ENCODE assay signal across 13 cellular contexts in the genomic region with DNA sequence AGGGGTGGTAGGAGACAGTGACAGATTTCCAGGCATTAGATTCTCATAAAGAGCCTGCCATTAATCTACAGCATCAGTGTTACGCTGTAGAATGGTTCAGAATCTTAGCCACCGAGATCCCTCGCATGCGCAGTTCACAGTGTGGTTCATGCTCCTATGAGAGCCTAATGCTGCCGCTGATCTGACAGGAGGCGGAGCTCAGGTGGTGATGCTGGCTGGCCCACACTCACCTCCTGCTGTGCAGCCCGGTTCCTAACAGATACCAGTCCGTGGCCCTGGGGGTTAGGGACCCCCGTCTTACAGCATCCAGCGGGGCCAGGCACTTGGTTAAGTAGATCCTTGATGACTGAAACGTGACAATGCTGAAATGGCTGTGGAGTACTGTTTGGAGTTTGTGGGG.
DNase-seq lines count a peak whose midpoint lies in the region; ATAC-seq and TF ChIP-seq lines count a peak whose summit lies in the region.
"Had no signal": no experiment of that assay in that cellular context is flagged by ENCODE, and none has a peak within 500 bp of the region (broad histone marks: within the 10 kb centered on the region; RNA-seq: fewer than 3 reads in every experiment).

No MANE protein-coding gene starts in this region.

- TF ChIP-seq CTCF in WTC11 (IDR thresholded peaks at IDR 0.05) (no peak), stomach (IDR thresholded peaks at IDR 0.05) (no peak)

- no peak overlapping the region for H3K27ac Mint-ChIP-seq in WTC11
- H3K27ac Mint-ChIP-seq: T-cell had no signal

- no peaks in the 10 kb centered on the region for H3K36me3 Mint-ChIP-seq in WTC11
- H3K36me3 Mint-ChIP-seq: T-cell had no signal

- H3K4me1 Mint-ChIP-seq in WTC11 = 0 out of 2 replicates have a peak, but pooled peaks cover 3% of the 10 kb centered on the region

- H3K27me3 ChIP-seq in right cardiac atrium (ENCODE audit: control insufficient read depth, insufficient read depth) (no peaks in the 10 kb centered on the region), stomach (no peaks in the 10 kb centered on the region)
- H3K27me3 ChIP-seq: spleen had no signal

- H3K27ac ChIP-seq in right cardiac atrium (ENCODE audit: low read length) = no peak overlapping the region
- H3K27ac ChIP-seq in stomach = no peak overlapping the region
- H3K27ac ChIP-seq: C4-2B, spleen, WERI-Rb-1 had no signal

- TF ChIP-seq POLR2A in stomach (IDR thresholded peaks at IDR 0.05) = no peak

- H3K4me1 ChIP-seq in right cardiac atrium (ENCODE audit: control insufficient read depth, insufficient read depth, low read length) (no peaks in the 10 kb centered on the region), stomach (peaks cover 0 to 7% (median 4%) of the 10 kb centered on the region in 4 donors)

- peaks cover 30% of the 10 kb centered on the region for H3K27me3 Mint-ChIP-seq in WTC11 (ENCODE audit: low read depth)

- no peaks in the 10 kb centered on the region for H3K36me3 ChIP-seq in stomach
- H3K36me3 ChIP-seq: spleen, WERI-Rb-1 had no signal

- H3K4me3 ChIP-seq in right cardiac atrium (ENCODE audit: low read length) (no peak overlapping the region), stomach (no peak overlapping the region)
- H3K4me3 ChIP-seq: spleen had no signal

- no peak overlapping the region for H3K4me3 Mint-ChIP-seq in WTC11
- H3K4me3 Mint-ChIP-seq: T-cell had no signal

- H3K9me3 Mint-ChIP-seq in WTC11 = no peaks in the 10 kb centered on the region
- H3K9me3 Mint-ChIP-seq: T-cell had no signal

- no peaks in the 10 kb centered on the region for H3K9me3 ChIP-seq in right cardiac atrium (ENCODE audit: control insufficient read depth, low read length)
- H3K9me3 ChIP-seq in stomach = no peaks in the 10 kb centered on the region
- H3K9me3 ChIP-seq: spleen had no signal

- intact Hi-C loops in right cardiac atrium (cut with DNase I) (loop anchor here in 3 of 4 donors (2.0 to 10.0 kb wide), 4 partner anchors 146 to 452 kb away; no protein-coding TSS in a partner anchor), stomach (cut with DNase I; ENCODE audit: low total_unique reads) (loop anchor here (5.0 kb wide), 1 partner anchor 146 kb away; no protein-coding TSS in a partner anchor)

- no peak for TF ChIP-seq EP300 in stomach (IDR thresholded peaks at IDR 0.05)

- CTCF ChIA-PET in WTC11 (lab: Charles Lee) = interaction anchor here (0.6 to 3.6 kb wide), 10 partner anchors 10 to 469 kb away, joined by 3 to 31 read pairs (median 6); no protein-coding TSS in a partner anchor

- POLR2A ChIA-PET in WTC11 (lab: Charles Lee) = no interaction called here

- 86% methylated on average over 11 of the region's 11 CpGs for whole genome bisulfite sequencing in right cardiac atrium
- WGBS in stomach, 5 donors = 60 to 74% (median 66%) methylated on average over 10 to 11 of the region's 11 CpGs

- DNase-seq in Ammon's horn (ENCODE audit: low spot score) = peak; percentile 28
- DNase-seq in DMS53 treated with DMSO at 0.1 percent for 48 hours (lab: John Stamatoyannopoulos, UW; ENCODE audit: unreplicated experiment) = peak; percentile 81
- peak; percentile 75 for DNase-seq in WTC11 (ENCODE audit: low spot score)
- DNase-seq in right cardiac atrium = peak in 2 of 3 donors; percentile 21 to 54
- DNase-seq in SW 1271 (lab: John Stamatoyannopoulos, UW) = no peak
- DNase-seq in stomach = no peak
- no peak for DNase-seq in pons (ENCODE audit: low spot score)
- DNase-seq: NCI-H1694, spleen had no signal

- ATAC-seq in WTC11 (peak; percentile 46), right cardiac atrium (peak in 1 of 2 donors; percentile 34), GM18511 (IDR thresholded peaks at IDR 0.05; ENCODE audit: unreplicated experiment) (no peak)

TF ChIP-seq in WTC11, 78 proteins besides CTCF, POLR2A, EP300 and RAD21:
- TF ChIP-seq, protein P1, sequence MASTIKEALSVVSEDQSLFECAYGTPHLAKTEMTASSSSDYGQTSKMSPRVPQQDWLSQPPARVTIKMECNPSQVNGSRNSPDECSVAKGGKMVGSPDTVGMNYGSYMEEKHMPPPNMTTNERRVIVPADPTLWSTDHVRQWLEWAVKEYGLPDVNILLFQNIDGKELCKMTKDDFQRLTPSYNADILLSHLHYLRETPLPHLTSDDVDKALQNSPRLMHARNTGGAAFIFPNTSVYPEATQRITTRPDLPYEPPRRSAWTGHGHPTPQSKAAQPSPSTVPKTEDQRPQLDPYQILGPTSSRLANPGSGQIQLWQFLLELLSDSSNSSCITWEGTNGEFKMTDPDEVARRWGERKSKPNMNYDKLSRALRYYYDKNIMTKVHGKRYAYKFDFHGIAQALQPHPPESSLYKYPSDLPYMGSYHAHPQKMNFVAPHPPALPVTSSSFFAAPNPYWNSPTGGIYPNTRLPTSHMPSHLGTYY (CRISPR knock-in tag; IDR thresholded peaks at IDR 0.05) = no peak
- TF ChIP-seq NFE2L1 (CRISPR knock-in tag; IDR thresholded peaks at IDR 0.05) (no peak), CREM (CRISPR knock-in tag; IDR thresholded peaks at IDR 0.05) (no peak), ZNF396 (CRISPR knock-in tag; IDR thresholded peaks at IDR 0.05; ENCODE audit: borderline replicate concordance) (no peak), GABPB1 (CRISPR knock-in tag; IDR thresholded peaks at IDR 0.05) (no peak), TP53 (CRISPR knock-in tag; IDR thresholded peaks at IDR 0.05) (no peak), KAT7 (CRISPR knock-in tag; IDR thresholded peaks at IDR 0.05; ENCODE audit: borderline replicate concordance) (no peak)
- TF ChIP-seq, protein P2, sequence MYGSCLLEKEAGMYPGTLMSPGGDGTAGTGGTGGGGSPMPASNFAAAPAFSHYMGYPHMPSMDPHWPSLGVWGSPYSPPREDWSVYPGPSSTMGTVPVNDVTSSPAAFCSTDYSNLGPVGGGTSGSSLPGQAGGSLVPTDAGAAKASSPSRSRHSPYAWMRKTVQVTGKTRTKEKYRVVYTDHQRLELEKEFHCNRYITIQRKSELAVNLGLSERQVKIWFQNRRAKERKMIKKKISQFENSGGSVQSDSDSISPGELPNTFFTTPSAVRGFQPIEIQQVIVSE (CRISPR knock-in tag; IDR thresholded peaks at IDR 0.05; ENCODE audit: borderline replicate concordance) = no peak
- TF ChIP-seq, protein P3, sequence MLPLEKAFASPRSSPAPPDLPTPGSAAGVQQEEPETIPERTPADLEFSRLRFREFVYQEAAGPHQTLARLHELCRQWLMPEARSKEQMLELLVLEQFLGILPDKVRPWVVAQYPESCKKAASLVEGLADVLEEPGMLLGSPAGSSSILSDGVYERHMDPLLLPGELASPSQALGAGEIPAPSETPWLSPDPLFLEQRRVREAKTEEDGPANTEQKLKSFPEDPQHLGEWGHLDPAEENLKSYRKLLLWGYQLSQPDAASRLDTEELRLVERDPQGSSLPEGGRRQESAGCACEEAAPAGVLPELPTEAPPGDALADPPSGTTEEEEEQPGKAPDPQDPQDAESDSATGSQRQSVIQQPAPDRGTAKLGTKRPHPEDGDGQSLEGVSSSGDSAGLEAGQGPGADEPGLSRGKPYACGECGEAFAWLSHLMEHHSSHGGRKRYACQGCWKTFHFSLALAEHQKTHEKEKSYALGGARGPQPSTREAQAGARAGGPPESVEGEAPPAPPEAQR (CRISPR knock-in tag; IDR thresholded peaks at IDR 0.05) = no peak
TF ChIP-seq in WTC11: peak in this region for 0.

Comparison
In these comparisons a context has a peak if more than half of its experiments do, and no peak if none do; other contexts are left out.
1. DNase-seq: peak in Ammon's horn (single experiment), DMS53 treated with DMSO at 0.1 percent for 48 hours (single experiment), WTC11 (single experiment) and right cardiac atrium (2 of 3); none in SW 1271 (0 of 2), stomach (single experiment) and pons (single experiment).